In the genomic region with DNA sequence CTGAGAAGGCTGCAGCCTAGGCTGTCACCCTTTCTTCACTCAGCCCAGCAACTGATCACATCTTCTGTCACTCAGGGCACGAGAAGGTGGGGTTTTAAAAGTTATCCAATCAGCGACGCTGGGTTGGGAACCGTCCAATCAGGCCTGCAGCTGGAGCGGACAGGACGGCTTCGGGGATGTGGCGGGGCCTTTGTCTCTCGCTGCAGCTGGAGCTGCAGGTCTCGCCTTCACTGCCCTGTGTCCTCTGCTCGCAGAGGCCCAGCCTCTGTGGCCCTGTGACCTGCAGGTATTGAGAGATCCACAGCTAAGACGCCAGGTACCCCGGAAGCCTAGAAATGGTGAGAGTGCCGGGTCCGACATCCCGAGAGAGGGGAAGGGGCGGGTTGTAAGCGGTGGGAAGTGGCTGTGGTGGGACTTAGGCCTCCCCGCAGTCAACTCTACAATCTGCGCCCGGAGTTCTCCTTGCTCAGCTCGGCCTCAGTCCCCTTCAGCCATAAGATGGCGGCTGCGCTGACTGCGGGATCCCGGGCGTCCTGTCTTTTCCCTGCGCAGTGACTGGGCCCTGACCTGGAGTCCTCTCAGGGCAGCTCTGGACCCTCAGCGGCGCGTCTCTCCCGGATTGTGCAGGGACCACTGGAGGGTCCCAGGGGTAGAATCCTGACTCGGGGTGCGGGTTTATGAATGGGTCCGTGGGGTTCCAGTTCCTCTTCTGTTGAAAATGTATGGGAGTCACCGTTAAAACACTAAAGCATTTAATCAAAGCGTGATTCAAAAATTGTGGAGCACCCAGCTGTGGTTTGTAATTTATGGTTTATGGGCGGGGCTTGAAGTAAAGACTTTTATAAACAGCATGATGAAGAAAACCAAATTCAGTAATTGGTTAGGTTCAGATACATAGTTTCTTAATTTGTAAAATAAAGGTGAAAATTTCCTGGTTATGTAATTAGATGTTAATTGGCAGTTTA, we compare ENCODE assay signal across 8 cellular contexts. TPM values are rescaled to one million over a fixed set of nuclear protein-coding genes. Genes with fewer than 3 reads are reported as not detected.
DNase-seq lines count a peak whose midpoint lies in the region; ATAC-seq and FAIRE-seq lines count a peak whose summit lies in the region.

A gene (plus strand): TSS at position 193 of the 965 bp plus-strand sequence. CDS start 16,066 bp downstream, outside the sequence.

- FAIRE-seq in A204.1 (lab: Jason Lieb, UNC), result peak; percentile 96

- ATAC-seq in GM18867 (IDR thresholded peaks at IDR 0.05; ENCODE audit: unreplicated experiment) (peak; percentile 99), HG03103 (IDR thresholded peaks at IDR 0.05; ENCODE audit: low read depth, unreplicated experiment) (peak; percentile 95), left lobe of liver (peak; percentile 94)

- DNase-seq in NCI-H446 (lab: John Stamatoyannopoulos, UW) (peak; percentile 77 to 90), dedifferentiated amniotic fluid mesenchymal stem cell (ENCODE audit: extremely low spot score) (peak; percentile 94), left lobe of liver (ENCODE audit: low spot score) (peak; percentile 74)
- peak; percentile 71 to 72 for DNase-seq in activated CD4-positive, alpha-beta T cell treated with anti-CD3 and anti-CD28 coated beads for 4 hours
- DNase-seq in stimulated activated CD4-positive, alpha-beta T cell treated with anti-CD3 and anti-CD28 coated beads, Interleukin-2, amount 100 ng/mL, for 24 hours, result peak; percentile 81 to 82

RNA-seq across cellular contexts. Expression of the gene that starts here (rescaled TPM):
- 0.58 TPM for total RNA-seq in left lobe of liver

Comparison
In these comparisons a context has a peak if more than half of its experiments do, and no peak if none do; other contexts are left out.
1. Peak in every context shown above with its lines: DNase-seq and ATAC-seq.
2. Peak in DNase-seq and ATAC-seq in left lobe of liver; RNA of the gene not detected or under 1 TPM.